Comparison of ENCODE assay signal across 22 cellular contexts in genomic region chr1:8992936-8993687, GRCh38. TPM values are rescaled to one million over a fixed set of nuclear protein-coding genes. Genes with fewer than 3 reads are reported as not detected.
DNase-seq lines count a peak whose midpoint lies in the region; ATAC-seq and TF ChIP-seq lines count a peak whose summit lies in the region.
"Had no signal": no experiment of that assay in that cellular context is flagged by ENCODE, and none has a peak within 500 bp of the region (broad histone marks: within the 10 kb centered on the region; RNA-seq: fewer than 3 reads in every experiment).

No MANE protein-coding gene starts in this region.

- H3K4me3 ChIP-seq in cardiac muscle cell (no peak overlapping the region), right atrium auricular region (no peak overlapping the region), PC-3 (ENCODE audit: low read length) (no peak overlapping the region), fibroblast of pulmonary artery (replicated peaks; ENCODE audit: low read depth, low read length) (no peak overlapping the region)
- H3K4me3 ChIP-seq: gastrocnemius medialis, left lung had no signal

- H3K27me3 ChIP-seq in cardiac muscle cell (no peaks in the 10 kb centered on the region), right atrium auricular region (no peaks in the 10 kb centered on the region), PC-3 (ENCODE audit: low read length) (no peaks in the 10 kb centered on the region)
- H3K27me3 ChIP-seq: gastrocnemius medialis, left lung had no signal

- H3K4me1 ChIP-seq in cardiac muscle cell (ENCODE audit: low read depth) (peaks cover 3% of the 10 kb centered on the region), right atrium auricular region (no peaks in the 10 kb centered on the region), PC-3 (ENCODE audit: insufficient read depth, low read length) (0 out of 2 replicates have a peak, but pooled peaks cover 7% of the 10 kb centered on the region)
- H3K4me1 ChIP-seq: gastrocnemius medialis had no signal

- H3K4me1 Mint-ChIP-seq in type B pancreatic cell (ENCODE audit: unreplicated experiment) = no peaks in the 10 kb centered on the region

- H3K27ac ChIP-seq in cardiac muscle cell = no peak overlapping the region
- no peak overlapping the region for H3K27ac ChIP-seq in right atrium auricular region
- no peak overlapping the region for H3K27ac ChIP-seq in PC-3 (ENCODE audit: low read length)
- H3K27ac ChIP-seq: gastrocnemius medialis, left lung, VCaP had no signal

- intact Hi-C loops in PC-3 (cut with micrococcal nuclease) = no loop called here

- H3K9me3 ChIP-seq in cardiac muscle cell (ENCODE audit: low read depth) (no peaks in the 10 kb centered on the region), right atrium auricular region (no peaks in the 10 kb centered on the region), PC-3 (ENCODE audit: low read length) (no peaks in the 10 kb centered on the region)
- H3K9me3 ChIP-seq: gastrocnemius medialis, left lung had no signal

- H4K20me1 ChIP-seq in PC-3 (ENCODE audit: low read length) = no peaks in the 10 kb centered on the region

- no peak overlapping the region for H3K4me2 ChIP-seq in PC-3 (ENCODE audit: low read length)

- no peak for ATAC-seq in PC-3
- ATAC-seq: activated naive CD8-positive, alpha-beta T cell treated with anti-CD3 and anti-CD28 coated beads, Interleukin-2, amount 50 U/mL, for 24 hours; gastrocnemius medialis; left lung had no signal

- TF ChIP-seq CTCF in cardiac muscle cell (IDR thresholded peaks at IDR 0.05; ENCODE audit: low read depth, low read length) (peak; percentile 22), right atrium auricular region (IDR thresholded peaks at IDR 0.05) (no peak), PC-3 (conservative IDR thresholded peaks at IDR 0.05; ENCODE audit: low read depth, low read length) (peak; percentile 49), fibroblast of pulmonary artery (IDR thresholded peaks at IDR 0.05; ENCODE audit: low read length, missing control alignments) (peak; percentile 34), type B pancreatic cell (conservative IDR thresholded peaks at IDR 0.05) (peak; percentile 50)

- no peak overlapping the region for H2AFZ ChIP-seq in PC-3 (ENCODE audit: low read length)

- H3K36me3 ChIP-seq in cardiac muscle cell = no peaks in the 10 kb centered on the region
- no peaks in the 10 kb centered on the region for H3K36me3 ChIP-seq in right atrium auricular region
- H3K36me3 ChIP-seq in PC-3 (ENCODE audit: low read depth, low read length) = no peaks in the 10 kb centered on the region
- H3K36me3 ChIP-seq: gastrocnemius medialis, left lung had no signal

- H3K9ac ChIP-seq in PC-3 (ENCODE audit: low read length) = no peak overlapping the region

- H3F3A ChIP-seq in PC-3 (ENCODE audit: low read length, unreplicated experiment) = no peaks in the 10 kb centered on the region

- DNase-seq in cardiac muscle cell (ENCODE audit: low read depth in 1 of 2, low spot score in 1 of 2) (no peak), right atrium auricular region (ENCODE audit: low spot score) (no peak), PC-3 (no peak), fibroblast of pulmonary artery (ENCODE audit: low read depth) (no peak), type B pancreatic cell (ENCODE audit: extremely low spot score, unreplicated experiment) (no peak), AML-193 (lab: John Stamatoyannopoulos, UW) (no peak), HPDE6-E6E7 (ENCODE audit: extremely low spot score) (no peak), NCI-H345 treated with DMSO at 0.1 percent for 48 hours (lab: John Stamatoyannopoulos, UW; ENCODE audit: unreplicated experiment) (no peak)
- DNase-seq: activated naive CD8-positive, alpha-beta T cell treated with anti-CD3 and anti-CD28 coated beads, Interleukin-2, amount 50 U/mL, for 24 hours; central memory CD4-positive, alpha-beta T cell; COR-L47; effector memory CD4-positive, alpha-beta T cell; gastrocnemius medialis; left lung; NCI-H1694 treated with DMSO at 0.1 percent for 48 hours; NCI-H345; NK-92 treated with Interleukin-12 subunit alpha and Interleukin-12 subunit beta, amount 100 ng/mL, for 24 hours; nucleus accumbens; stimulated activated CD4-positive, alpha-beta T cell treated with anti-CD3 and anti-CD28 coated beads, Interleukin-4, amount 100 ng/mL, for 24 hours had no signal

- no peak overlapping the region for H3K27ac Mint-ChIP-seq in type B pancreatic cell
- H3K27ac Mint-ChIP-seq: activated naive CD8-positive, alpha-beta T cell treated with anti-CD3 and anti-CD28 coated beads, Interleukin-2, amount 50 U/mL, for 24 hours had no signal

- no peak overlapping the region for H3K4me3 Mint-ChIP-seq in type B pancreatic cell
- H3K4me3 Mint-ChIP-seq: activated naive CD8-positive, alpha-beta T cell treated with anti-CD3 and anti-CD28 coated beads, Interleukin-2, amount 50 U/mL, for 24 hours had no signal

- H3K36me3 Mint-ChIP-seq in type B pancreatic cell = no peaks in the 10 kb centered on the region

- no TSS peak for BruUV-seq in PC-3 (replicated peaks; lab: Mats Ljungman, UMichigan)

- H3K27me3 Mint-ChIP-seq in type B pancreatic cell = no peaks in the 10 kb centered on the region
- H3K27me3 Mint-ChIP-seq: activated naive CD8-positive, alpha-beta T cell treated with anti-CD3 and anti-CD28 coated beads, Interleukin-2, amount 50 U/mL, for 24 hours had no signal

- H3K9me2 ChIP-seq in PC-3 (replicated peaks; ENCODE audit: low read length) = no peaks in the 10 kb centered on the region

- H3K9me3 Mint-ChIP-seq in type B pancreatic cell = no peaks in the 10 kb centered on the region
- H3K9me3 Mint-ChIP-seq: activated naive CD8-positive, alpha-beta T cell treated with anti-CD3 and anti-CD28 coated beads, Interleukin-2, amount 50 U/mL, for 24 hours had no signal

- CTCF ChIA-PET in PC-3 (lab: Charles Lee) = interaction anchor here (0.6 to 0.7 kb wide), 2 partner anchors 11 to 30 kb away, joined by 3 to 4 read pairs; no protein-coding TSS in a partner anchor

- no peaks in the 10 kb centered on the region for H3K79me2 ChIP-seq in PC-3 (ENCODE audit: low read length)

- POLR2A ChIA-PET in PC-3 (lab: Charles Lee; ENCODE audit: unreplicated experiment) = no interaction called here

RNA-seq across cellular contexts. Expression of gene SLC2A7, which starts 33.1 kb away (rescaled TPM):
- total RNA-seq in cardiac muscle cell = not detected in 2 replicates
- not detected in 2 replicates for polyA plus RNA-seq in cardiac muscle cell
- not detected for total RNA-seq in right atrium auricular region
- not detected in 2 replicates for total RNA-seq in PC-3 (2014; rRNA removed)
- total RNA-seq in type B pancreatic cell (ENCODE audit: low replicate concordance) = not detected in 2 replicates
- total RNA-seq: gastrocnemius medialis, LHCN-M2, subcutaneous adipose tissue had no signal

RNA-seq across cellular contexts. Expression of gene CA6, which starts 47.4 kb away (rescaled TPM):
- not detected in 2 replicates for total RNA-seq in cardiac muscle cell
- not detected in 2 replicates for polyA plus RNA-seq in cardiac muscle cell
- total RNA-seq in right atrium auricular region = not detected
- 0.18 TPM in 1 of 2 replicates, not detected in the other for total RNA-seq in PC-3 (2014; rRNA removed)
- total RNA-seq in type B pancreatic cell (ENCODE audit: low replicate concordance) = 0.24 TPM in 1 of 2 replicates, not detected in the other
- total RNA-seq: gastrocnemius medialis, left lung, LHCN-M2, subcutaneous adipose tissue had no signal

Comparison
In these comparisons a context has a peak if more than half of its experiments do, and no peak if none do; other contexts are left out.
1. CTCF ChIP-seq: peak in cardiac muscle cell (single experiment), PC-3 (single experiment), fibroblast of pulmonary artery (single experiment) and type B pancreatic cell (single experiment); none in right atrium auricular region (0 of 2).